In the genomic region with DNA sequence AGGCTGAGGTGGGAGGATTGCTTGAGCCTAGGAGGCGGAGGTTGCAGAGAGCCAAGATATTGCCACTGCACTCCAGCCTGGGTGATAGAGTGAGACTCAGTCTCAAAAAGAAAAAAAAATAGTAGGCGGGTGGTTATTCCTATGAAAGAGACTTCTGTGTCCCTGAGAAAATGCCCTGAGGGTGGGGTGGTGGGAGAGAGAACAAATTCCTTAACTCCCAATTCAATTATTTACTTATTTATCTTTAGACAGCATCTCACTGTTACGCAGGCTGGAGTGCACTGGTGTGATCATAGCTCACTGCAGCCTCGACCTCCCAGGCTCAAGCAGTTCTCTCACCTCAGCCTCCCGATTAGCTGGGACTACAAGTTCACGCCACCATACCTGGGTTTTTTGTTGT, we compare ENCODE assay signal across 21 cellular contexts.
"Had no signal": no experiment of that assay in that cellular context is flagged by ENCODE, and none has a peak within 500 bp of the region (broad histone marks: within the 10 kb centered on the region; RNA-seq: fewer than 3 reads in every experiment).

No MANE protein-coding gene starts in this region.

- H3K4me2 ChIP-seq: KMS-11 had no signal

- H3K9ac ChIP-seq: KMS-11 had no signal

- FAIRE-seq: RCC 7860 had no signal

- H3K27ac ChIP-seq: KMS-11, RWPE1 had no signal

- DNase-seq: IMR-90, Kasumi-1, MV-4-11, NCI-H1048, NCI-H1105, NCI-H1417, NCI-H1436 treated with DMSO at 0.1 percent for 48 hours, NCI-H1694, NCI-H187 treated with DMSO at 0.1 percent for 48 hours, NCI-H2029 treated with DMSO at 0.1 percent for 48 hours, NCI-H2171 treated with DMSO at 0.1 percent for 48 hours, NCI-H2227 treated with DMSO at 0.1 percent for 48 hours, NCI-H510A, NCI-H524 treated with DMSO at 0.1 percent for 48 hours, NCI-H69, NCI-H774, SHP77 had no signal

- ATAC-seq: SK-N-SH treated with all-trans-retinoic acid at 6 μM for 48 hours had no signal
